29 cellular contexts compared by ENCODE assay signal in the genomic region with DNA sequence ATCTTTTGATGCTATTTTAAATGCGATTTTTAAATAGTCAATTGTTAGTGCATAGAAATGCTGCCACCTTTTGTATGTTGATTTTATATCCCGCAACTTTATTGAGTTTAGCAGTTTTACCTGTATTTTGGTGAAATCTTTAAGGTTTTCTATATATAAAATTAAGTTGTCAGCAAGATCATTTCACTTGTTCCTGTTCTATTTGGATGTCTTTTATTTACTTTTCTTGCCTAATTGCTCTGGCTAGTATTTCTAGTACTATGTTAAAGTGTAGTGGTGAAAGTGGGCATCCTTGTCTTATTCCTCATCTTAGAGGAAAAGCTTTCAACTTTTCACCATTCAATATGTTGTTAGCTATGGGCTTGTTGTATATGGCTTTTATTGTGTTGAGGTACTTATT.
"Had no signal": no experiment of that assay in that cellular context is flagged by ENCODE, and none has a peak within 500 bp of the region (broad histone marks: within the 10 kb centered on the region; RNA-seq: fewer than 3 reads in every experiment).

No MANE protein-coding gene starts in this region.

- H3K36me3 ChIP-seq: adrenal gland, ascending aorta, brain microvascular endothelial cell, breast epithelium, cardiac muscle cell had no signal

- H3K27ac ChIP-seq: adrenal gland, ascending aorta, body of pancreas, brain microvascular endothelial cell, breast epithelium, cardiac muscle cell had no signal

- H3K9me3 ChIP-seq: body of pancreas had no signal

- H3K4me1 ChIP-seq: adrenal gland, ascending aorta, body of pancreas, breast epithelium had no signal

- H3K4me3 ChIP-seq: adrenal gland, ascending aorta, body of pancreas, breast epithelium, cardiac muscle cell had no signal

- DNase-seq: activated effector memory CD4-positive, alpha-beta T cell treated with anti-CD3 and anti-CD28 coated beads, Interleukin-2, amount 50 U/mL, for 16 hours; activated effector memory CD4-positive, alpha-beta T cell treated with Interleukin-2 at 50 U/mL for 16 hours; activated gamma-delta T cell; activated gamma-delta T cell treated with Interleukin-2 at 50 U/mL for 16 hours; activated naive CD4-positive, alpha-beta T cell; activated naive CD4-positive, alpha-beta T cell treated with anti-CD3 and anti-CD28 coated beads for 36 hours; activated naive CD4-positive, alpha-beta T cell treated with anti-CD3 and anti-CD28 coated beads, Interleukin-2, amount 10 ng/mL, durations not matched to agents 7 days and 5 days; activated naive CD4-positive, alpha-beta T cell treated with anti-CD3 and anti-CD28 coated beads, Interleukin-2, amount 50 U/mL, for 16 hours; activated naive CD4-positive, alpha-beta T cell treated with Interleukin-2 at 50 U/mL for 16 hours; activated naive CD8-positive, alpha-beta T cell treated with anti-CD3 and anti-CD28 coated beads for 36 hours; activated naive CD8-positive, alpha-beta T cell treated with anti-CD3 and anti-CD28 coated beads, Interleukin-2, amount 10 ng/mL, durations not matched to agents 7 days and 5 days; activated naive CD8-positive, alpha-beta T cell treated with anti-CD3 and anti-CD28 coated beads, Interleukin-2, amount 50 U/mL, for 24 hours; activated T-cell treated with anti-CD3 and anti-CD28 coated beads, Interleukin-2, amount 50 U/mL, for 1 hour; activated T-cell treated with anti-CD3 and anti-CD28 coated beads, Interleukin-2, amount 50 U/mL, for 24 hours; activated T-cell treated with anti-CD3 and anti-CD28 coated beads, Interleukin-2, amount 50 U/mL, for 4 hours; activated T-cell treated with anti-CD3 and anti-CD28 coated beads, Interleukin-2, amount 50 U/mL, for 48 hours; activated T-cell treated with anti-CD3 and anti-CD28 coated beads, Interleukin-2, amount 50 U/mL, for 72 hours; adrenal gland; amygdala; anterior cingulate cortex; aorta; body of pancreas; brain microvascular endothelial cell; caudate nucleus; central memory CD4-positive, alpha-beta T cell; cerebellar nuclear complex had no signal
